22 cellular contexts compared by ENCODE assay signal in the genomic region with DNA sequence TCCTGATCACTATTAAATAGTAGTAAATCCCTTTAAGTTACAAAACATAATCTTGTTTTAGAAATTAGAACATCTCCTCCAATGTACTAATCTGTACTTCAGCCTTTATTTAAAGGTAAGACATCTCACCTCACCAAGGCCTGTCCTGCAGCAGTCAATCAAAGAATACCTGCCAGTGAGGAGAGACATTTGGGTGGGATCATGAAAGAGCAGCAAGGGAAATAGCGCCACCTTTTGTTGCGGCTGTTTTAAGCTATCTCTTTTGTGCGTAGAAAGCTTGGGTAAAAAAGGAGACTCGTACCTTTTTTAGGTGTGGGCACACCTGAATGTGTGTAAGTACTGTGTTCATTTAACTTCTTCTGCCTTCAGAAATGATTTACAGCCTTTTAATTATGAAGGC.
A peak's percentile ranks its signal among the peaks of the same experiment; 100 is the strongest.
DNase-seq lines count a peak whose midpoint lies in the region; ATAC-seq and TF ChIP-seq lines count a peak whose summit lies in the region.
"Had no signal": no experiment of that assay in that cellular context is flagged by ENCODE, and none has a peak within 500 bp of the region (broad histone marks: within the 10 kb centered on the region; RNA-seq: fewer than 3 reads in every experiment).

No MANE protein-coding gene starts in this region.

- ATAC-seq in HCT116 = no peak
- no peak for ATAC-seq in GM21390 (IDR thresholded peaks at IDR 0.05; ENCODE audit: unreplicated experiment)
- ATAC-seq in HG03039 (IDR thresholded peaks at IDR 0.05; ENCODE audit: unreplicated experiment) = no peak
- ATAC-seq: SK-N-SH treated with all-trans-retinoic acid at 6 μM for 48 hours; stimulated activated naive CD8-positive, alpha-beta T cell treated with anti-CD3 and anti-CD28 coated beads, Interleukin-15, Interleukin-2, amounts not matched to agents 100 U/mL and 50 U/mL, for 24 hours had no signal

- no peak for TF ChIP-seq POLR2A in HCT116 (IDR thresholded peaks at IDR 0.05; ENCODE audit: borderline replicate concordance, extremely low read depth, insufficient read depth, insufficient read length)

- H3K27ac ChIP-seq in 22Rv1 (no peak overlapping the region), HCT116 (ENCODE audit: low read depth, low read length) (no peak overlapping the region), VCaP (no peak overlapping the region)
- H3K27ac ChIP-seq: epithelial cell of prostate, KMS-11, sigmoid colon had no signal

- 0 out of 2 replicates have a peak, but pooled peaks cover 2% of the 10 kb centered on the region for H3K27me3 ChIP-seq in HCT116 (ENCODE audit: insufficient read depth, low read length)
- H3K27me3 ChIP-seq: sigmoid colon had no signal

- H3K9me3 ChIP-seq in HCT116 (ENCODE audit: control insufficient read depth in 1 of 2, insufficient read depth in 1 of 2, low read depth in 1 of 2, low read length in 2 of 2) = no peaks in the 10 kb centered on the region
- H3K9me3 ChIP-seq: HAP-1, sigmoid colon had no signal

- RAD21 ChIA-PET in HCT116 (lab: Charles Lee; ENCODE audit: low non-redundant PET in 1 of 2, low total read pairs in 2 of 2, uncharacterized antibody in 2 of 2, unreplicated experiment in 2 of 2) = no interaction called here

- DNase-seq in HCT116 (ENCODE audit: low read depth, low spot score) = no peak
- no peak for DNase-seq in fibroblast of villous mesenchyme (ENCODE audit: low read depth)
- no peak for DNase-seq in 8988T
- no peak for DNase-seq in KG1 (lab: John Stamatoyannopoulos, UW)
- DNase-seq: ACHN; activated naive CD4-positive, alpha-beta T cell treated with anti-CD3 and anti-CD28 coated beads, Interleukin-2, amount 50 U/mL, for 16 hours; activated T-cell treated with anti-CD3 and anti-CD28 coated beads, Interleukin-2, amount 50 U/mL, for 1 hour; CD8-positive, alpha-beta memory T cell; NCI-H1048; NCI-H2081 treated with DMSO at 0.1 percent for 48 hours; NCI-H526 treated with DMSO at 0.1 percent for 48 hours; sigmoid colon; stimulated activated naive CD8-positive, alpha-beta T cell treated with anti-CD3 and anti-CD28 coated beads, Interleukin-15, Interleukin-2, amounts not matched to agents 100 U/mL and 50 U/mL, for 24 hours; trophoblast cell had no signal

- H3K4me2 ChIP-seq in HCT116 (ENCODE audit: low read length) = no peak overlapping the region
- H3K4me2 ChIP-seq: KMS-11 had no signal

- CTCF ChIA-PET in HCT116 (lab: Charles Lee) = interaction anchor here (0.9 kb wide), 1 partner anchor 8 kb away, joined by 3 read pairs; no protein-coding TSS in a partner anchor

- H3K4me1 ChIP-seq in HCT116 (ENCODE audit: control insufficient read depth in 1 of 2, insufficient read depth in 2 of 2, low read length in 2 of 2) = no peaks in the 10 kb centered on the region
- H3K4me1 ChIP-seq: sigmoid colon had no signal

- no peak overlapping the region for H2AFZ ChIP-seq in HCT116 (ENCODE audit: low read depth, low read length, poor library complexity, severe bottlenecking)

- no TSS peak for BruUV-seq in HCT116 (replicated peaks; lab: Mats Ljungman, UMichigan)

- TF ChIP-seq CTCF in 22Rv1 (IDR thresholded peaks at IDR 0.05) (peak; percentile 38), HCT116 (IDR thresholded peaks at IDR 0.05 in 2 of 3, conservative IDR thresholded peaks at IDR 0.05 in 1 of 3; ENCODE audit: borderline replicate concordance in 1 of 3, insufficient read depth in 1 of 3, low read depth in 2 of 3, low read length in 2 of 3) (peak in 1 of 3 experiments; percentile 42; a peak in 2 of 6 replicates), VCaP (conservative IDR thresholded peaks at IDR 0.05) (0 out of 2 replicates have a peak, but pooled peaks have one; percentile 10), fibroblast of villous mesenchyme (IDR thresholded peaks at IDR 0.05; ENCODE audit: insufficient read depth, low read depth, low read length) (peak; percentile 10)

- POLR2A ChIA-PET in HCT116 (lab: Charles Lee) = no interaction called here

- 0 out of 2 replicates have a peak, but pooled peaks have one; percentile 5 for TF ChIP-seq RAD21 in HCT116 (IDR thresholded peaks at IDR 0.05; ENCODE audit: low read depth)

- no peaks in the 10 kb centered on the region for H3K79me2 ChIP-seq in HCT116 (ENCODE audit: insufficient read depth, low read length)

- intact Hi-C loops in HCT116 (cut with micrococcal nuclease) = no loop called here

- no peaks in the 10 kb centered on the region for H3K36me3 ChIP-seq in HCT116 (ENCODE audit: control insufficient read depth in 1 of 2, insufficient read depth in 2 of 2, low read length in 2 of 2)
- H3K36me3 ChIP-seq: HAP-1, sigmoid colon had no signal

- no peak overlapping the region for H3K4me3 ChIP-seq in HCT116 (replicated peaks in 1 of 2; ENCODE audit: low read depth in 1 of 2, low read length in 2 of 2)
- H3K4me3 ChIP-seq in fibroblast of villous mesenchyme (ENCODE audit: low read depth, low read length) = no peak overlapping the region
- H3K4me3 ChIP-seq: HAP-1, sigmoid colon had no signal

- H3K9ac ChIP-seq in HCT116 (ENCODE audit: low read length) = no peak overlapping the region
- H3K9ac ChIP-seq: KMS-11 had no signal

- no peaks in the 10 kb centered on the region for H4K20me1 ChIP-seq in HCT116 (ENCODE audit: insufficient read depth)

- no peaks in the 10 kb centered on the region for H3K9me2 ChIP-seq in HCT116 (ENCODE audit: insufficient read depth)

TF ChIP-seq in HCT116, 20 proteins besides CTCF, POLR2A, EP300 and RAD21:
- TF ChIP-seq ELF1 (IDR thresholded peaks at IDR 0.05; ENCODE audit: borderline replicate concordance, low read depth) (no peak), ZNF274 (IDR thresholded peaks at IDR 0.05; ENCODE audit: low read depth, low read length) (no peak), CBX3 (IDR thresholded peaks at IDR 0.05; ENCODE audit: low read depth) (no peak), JUND (IDR thresholded peaks at IDR 0.05) (no peak), YY1 (IDR thresholded peaks at IDR 0.05; ENCODE audit: extremely low read depth, insufficient replicate concordance, low read depth, low read length) (no peak), TCF7L2 (IDR thresholded peaks at IDR 0.05; ENCODE audit: borderline replicate concordance, extremely low read depth, insufficient read depth, insufficient read length) (no peak), EZH2 (IDR thresholded peaks at IDR 0.05) (no peak), POLR2AphosphoS5 (IDR thresholded peaks at IDR 0.05; ENCODE audit: low read depth, low read length) (no peak), SIN3A (IDR thresholded peaks at IDR 0.05; ENCODE audit: low read depth) (no peak), ZFX (IDR thresholded peaks at IDR 0.05) (no peak), FOSL1 (IDR thresholded peaks at IDR 0.05; ENCODE audit: low read depth) (no peak), CEBPB (IDR thresholded peaks at IDR 0.05; ENCODE audit: low read depth) (no peak), EGR1 (IDR thresholded peaks at IDR 0.05; ENCODE audit: low read depth) (no peak), EZH2phosphoT487 (IDR thresholded peaks at IDR 0.05; ENCODE audit: borderline replicate concordance) (no peak)
- TF ChIP-seq, protein P1, sequence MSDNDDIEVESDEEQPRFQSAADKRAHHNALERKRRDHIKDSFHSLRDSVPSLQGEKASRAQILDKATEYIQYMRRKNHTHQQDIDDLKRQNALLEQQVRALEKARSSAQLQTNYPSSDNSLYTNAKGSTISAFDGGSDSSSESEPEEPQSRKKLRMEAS (IDR thresholded peaks at IDR 0.05) = no peak
- TF ChIP-seq, protein P2, sequence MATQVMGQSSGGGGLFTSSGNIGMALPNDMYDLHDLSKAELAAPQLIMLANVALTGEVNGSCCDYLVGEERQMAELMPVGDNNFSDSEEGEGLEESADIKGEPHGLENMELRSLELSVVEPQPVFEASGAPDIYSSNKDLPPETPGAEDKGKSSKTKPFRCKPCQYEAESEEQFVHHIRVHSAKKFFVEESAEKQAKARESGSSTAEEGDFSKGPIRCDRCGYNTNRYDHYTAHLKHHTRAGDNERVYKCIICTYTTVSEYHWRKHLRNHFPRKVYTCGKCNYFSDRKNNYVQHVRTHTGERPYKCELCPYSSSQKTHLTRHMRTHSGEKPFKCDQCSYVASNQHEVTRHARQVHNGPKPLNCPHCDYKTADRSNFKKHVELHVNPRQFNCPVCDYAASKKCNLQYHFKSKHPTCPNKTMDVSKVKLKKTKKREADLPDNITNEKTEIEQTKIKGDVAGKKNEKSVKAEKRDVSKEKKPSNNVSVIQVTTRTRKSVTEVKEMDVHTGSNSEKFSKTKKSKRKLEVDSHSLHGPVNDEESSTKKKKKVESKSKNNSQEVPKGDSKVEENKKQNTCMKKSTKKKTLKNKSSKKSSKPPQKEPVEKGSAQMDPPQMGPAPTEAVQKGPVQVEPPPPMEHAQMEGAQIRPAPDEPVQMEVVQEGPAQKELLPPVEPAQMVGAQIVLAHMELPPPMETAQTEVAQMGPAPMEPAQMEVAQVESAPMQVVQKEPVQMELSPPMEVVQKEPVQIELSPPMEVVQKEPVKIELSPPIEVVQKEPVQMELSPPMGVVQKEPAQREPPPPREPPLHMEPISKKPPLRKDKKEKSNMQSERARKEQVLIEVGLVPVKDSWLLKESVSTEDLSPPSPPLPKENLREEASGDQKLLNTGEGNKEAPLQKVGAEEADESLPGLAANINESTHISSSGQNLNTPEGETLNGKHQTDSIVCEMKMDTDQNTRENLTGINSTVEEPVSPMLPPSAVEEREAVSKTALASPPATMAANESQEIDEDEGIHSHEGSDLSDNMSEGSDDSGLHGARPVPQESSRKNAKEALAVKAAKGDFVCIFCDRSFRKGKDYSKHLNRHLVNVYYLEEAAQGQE (IDR thresholded peaks at IDR 0.05; ENCODE audit: low read depth) = no peak
- TF ChIP-seq, protein P3, sequence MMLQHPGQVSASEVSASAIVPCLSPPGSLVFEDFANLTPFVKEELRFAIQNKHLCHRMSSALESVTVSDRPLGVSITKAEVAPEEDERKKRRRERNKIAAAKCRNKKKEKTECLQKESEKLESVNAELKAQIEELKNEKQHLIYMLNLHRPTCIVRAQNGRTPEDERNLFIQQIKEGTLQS (IDR thresholded peaks at IDR 0.05) = no peak
- TF ChIP-seq, protein P4, sequence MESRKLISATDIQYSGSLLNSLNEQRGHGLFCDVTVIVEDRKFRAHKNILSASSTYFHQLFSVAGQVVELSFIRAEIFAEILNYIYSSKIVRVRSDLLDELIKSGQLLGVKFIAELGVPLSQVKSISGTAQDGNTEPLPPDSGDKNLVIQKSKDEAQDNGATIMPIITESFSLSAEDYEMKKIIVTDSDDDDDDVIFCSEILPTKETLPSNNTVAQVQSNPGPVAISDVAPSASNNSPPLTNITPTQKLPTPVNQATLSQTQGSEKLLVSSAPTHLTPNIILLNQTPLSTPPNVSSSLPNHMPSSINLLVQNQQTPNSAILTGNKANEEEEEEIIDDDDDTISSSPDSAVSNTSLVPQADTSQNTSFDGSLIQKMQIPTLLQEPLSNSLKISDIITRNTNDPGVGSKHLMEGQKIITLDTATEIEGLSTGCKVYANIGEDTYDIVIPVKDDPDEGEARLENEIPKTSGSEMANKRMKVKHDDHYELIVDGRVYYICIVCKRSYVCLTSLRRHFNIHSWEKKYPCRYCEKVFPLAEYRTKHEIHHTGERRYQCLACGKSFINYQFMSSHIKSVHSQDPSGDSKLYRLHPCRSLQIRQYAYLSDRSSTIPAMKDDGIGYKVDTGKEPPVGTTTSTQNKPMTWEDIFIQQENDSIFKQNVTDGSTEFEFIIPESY (IDR thresholded peaks at IDR 0.05; ENCODE audit: extremely low read depth, insufficient replicate concordance, low read length) = no peak
